Comparison of ENCODE assay signal across 1 cellular context in genomic region chr1:27349784-27350672, GRCh38.
TF ChIP-seq lines count a peak whose summit lies in the region.

No MANE protein-coding gene starts in this region.

TF ChIP-seq in WTC11, 78 proteins besides CTCF, POLR2A, EP300 and RAD21 (continued from another document):
- TF ChIP-seq HMGXB4 (CRISPR knock-in tag; IDR thresholded peaks at IDR 0.05) (peak; percentile 32), ETV6 (CRISPR knock-in tag; IDR thresholded peaks at IDR 0.05) (peak; percentile 69; the same call in 1 of the 2 replicates), AFF4 (CRISPR knock-in tag; IDR thresholded peaks at IDR 0.05; ENCODE audit: borderline replicate concordance) (no peak), MLX (CRISPR knock-in tag; IDR thresholded peaks at IDR 0.05) (0 out of 2 replicates have a peak, but pooled peaks have one; percentile 93), NR3C1 (CRISPR knock-in tag; conservative IDR thresholded peaks at IDR 0.05; ENCODE audit: low read depth) (no peak), ZNF232 (CRISPR knock-in tag; IDR thresholded peaks at IDR 0.05) (peak; percentile 81; the same call in 1 of the 2 replicates), ESRRA (CRISPR knock-in tag; IDR thresholded peaks at IDR 0.05; ENCODE audit: borderline replicate concordance) (peak; percentile 84; the same call in 1 of the 2 replicates), ZBTB43 (CRISPR knock-in tag; IDR thresholded peaks at IDR 0.05) (peak; percentile 94), SMAD3 (CRISPR knock-in tag; IDR thresholded peaks at IDR 0.05; ENCODE audit: borderline replicate concordance) (peak; percentile 93)
